Comparison of ENCODE assay signal across 9 cellular contexts in the genomic region with DNA sequence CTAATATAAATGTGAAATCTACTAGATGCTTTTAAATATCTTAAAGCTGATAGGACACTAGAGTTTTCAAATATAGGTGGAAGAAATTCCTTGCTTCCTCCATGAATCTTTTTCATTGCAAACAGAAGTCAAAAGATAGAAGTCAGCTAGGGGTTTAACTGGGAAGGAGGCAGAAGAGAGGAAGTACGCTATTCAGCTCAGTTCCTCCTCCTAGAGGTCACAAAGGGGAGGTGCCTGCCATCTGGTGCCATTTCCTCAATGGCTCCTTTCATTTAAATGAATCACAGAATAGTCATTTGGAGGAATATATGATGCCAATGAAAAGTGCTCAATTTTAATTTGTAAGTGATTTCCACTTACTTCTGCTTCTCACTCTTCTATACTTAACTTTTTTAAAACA. TPM values are rescaled to one million over a fixed set of nuclear protein-coding genes. Genes with fewer than 3 reads are reported as not detected.
A peak's percentile ranks its signal among the peaks of the same experiment; 100 is the strongest.
DNase-seq lines count a peak whose midpoint lies in the region; ATAC-seq and TF ChIP-seq lines count a peak whose summit lies in the region.
"Had no signal": no experiment of that assay in that cellular context is flagged by ENCODE, and none has a peak within 500 bp of the region (broad histone marks: within the 10 kb centered on the region; RNA-seq: fewer than 3 reads in every experiment).

No MANE protein-coding gene starts in this region.

- no peak overlapping the region for H3K27ac ChIP-seq in ascending aorta

- ATAC-seq in GM19395 (IDR thresholded peaks at IDR 0.05; ENCODE audit: unreplicated experiment) = peak; percentile 97
- peak; percentile 89 for ATAC-seq in HG03103 (IDR thresholded peaks at IDR 0.05; ENCODE audit: low read depth, unreplicated experiment)

- no peaks in the 10 kb centered on the region for H3K9me3 Mint-ChIP-seq in activated T-helper 1 cell treated with anti-CD3 and anti-CD28 coated beads, Interleukin-12 subunit alpha, Interleukin-12 subunit beta, Interleukin-2, Interleukin-4 antibody, amounts not matched to agents 30 ng/mL and 10 ng/mL and 1 ng/mL, durations not matched to agents 14 hours and 24 hours and 36 hours

- intact Hi-C loops in ascending aorta (cut with DNase I) = no loop called here
- intact Hi-C loops in activated T-helper 1 cell treated with anti-CD3 and anti-CD28 coated beads, Interleukin-12 subunit alpha, Interleukin-12 subunit beta, Interleukin-2, Interleukin-4 antibody, amounts not matched to agents 30 ng/mL and 10 ng/mL and 1 ng/mL, durations not matched to agents 14 hours and 24 hours and 36 hours (cut with micrococcal nuclease) = loop anchor here (2.0 kb wide), 1 partner anchor 459 kb away; no protein-coding TSS in a partner anchor

- H3K4me1 Mint-ChIP-seq in activated T-helper 1 cell treated with anti-CD3 and anti-CD28 coated beads, Interleukin-12 subunit alpha, Interleukin-12 subunit beta, Interleukin-2, Interleukin-4 antibody, amounts not matched to agents 30 ng/mL and 10 ng/mL and 1 ng/mL, durations not matched to agents 14 hours and 24 hours and 36 hours (ENCODE audit: low read depth) = no peaks in the 10 kb centered on the region

- H3K27me3 ChIP-seq in GM06990 (replicated peaks; ENCODE audit: control insufficient read depth, insufficient read depth, low read length) = no peaks in the 10 kb centered on the region
- no peaks in the 10 kb centered on the region for H3K27me3 ChIP-seq in kidney epithelial cell (ENCODE audit: control insufficient read depth, insufficient read depth, low read length)
- no peaks in the 10 kb centered on the region for H3K27me3 ChIP-seq in ascending aorta

- in situ Hi-C loops in SK-MEL-5 (cut with HindIII; ENCODE audit: low pct_unique_long_range_greater_than_20kb, low sequenced_read_pairs) = no loop called here

- H3K27me3 Mint-ChIP-seq in activated T-helper 1 cell treated with anti-CD3 and anti-CD28 coated beads, Interleukin-12 subunit alpha, Interleukin-12 subunit beta, Interleukin-2, Interleukin-4 antibody, amounts not matched to agents 30 ng/mL and 10 ng/mL and 1 ng/mL, durations not matched to agents 14 hours and 24 hours and 36 hours (ENCODE audit: insufficient read depth) = peaks cover 28% of the 10 kb centered on the region

- no peak overlapping the region for H3K27ac Mint-ChIP-seq in activated T-helper 1 cell treated with anti-CD3 and anti-CD28 coated beads, Interleukin-12 subunit alpha, Interleukin-12 subunit beta, Interleukin-2, Interleukin-4 antibody, amounts not matched to agents 30 ng/mL and 10 ng/mL and 1 ng/mL, durations not matched to agents 14 hours and 24 hours and 36 hours

- H3K4me3 ChIP-seq in GM06990 (replicated peaks; ENCODE audit: low read depth, low read length) (no peak overlapping the region), kidney epithelial cell (ENCODE audit: low read depth, low read length) (no peak overlapping the region), ascending aorta (no peak overlapping the region)

- H3K9me3 ChIP-seq in ascending aorta = no peaks in the 10 kb centered on the region

- no peaks in the 10 kb centered on the region for H3K36me3 Mint-ChIP-seq in activated T-helper 1 cell treated with anti-CD3 and anti-CD28 coated beads, Interleukin-12 subunit alpha, Interleukin-12 subunit beta, Interleukin-2, Interleukin-4 antibody, amounts not matched to agents 30 ng/mL and 10 ng/mL and 1 ng/mL, durations not matched to agents 14 hours and 24 hours and 36 hours (ENCODE audit: low read depth)

- no peaks in the 10 kb centered on the region for H3K36me3 ChIP-seq in GM06990 (ENCODE audit: control insufficient read depth, insufficient read depth, low read length)
- no peaks in the 10 kb centered on the region for H3K36me3 ChIP-seq in kidney epithelial cell (ENCODE audit: control insufficient read depth, insufficient read depth, low read length)
- no peaks in the 10 kb centered on the region for H3K36me3 ChIP-seq in ascending aorta

- no peaks in the 10 kb centered on the region for H3K4me1 ChIP-seq in ascending aorta

- H3K4me3 Mint-ChIP-seq in activated T-helper 1 cell treated with anti-CD3 and anti-CD28 coated beads, Interleukin-12 subunit alpha, Interleukin-12 subunit beta, Interleukin-2, Interleukin-4 antibody, amounts not matched to agents 30 ng/mL and 10 ng/mL and 1 ng/mL, durations not matched to agents 14 hours and 24 hours and 36 hours = no peak overlapping the region

- DNase-seq in GM06990 (ENCODE audit: extremely low read depth, insufficient read length) (peak; percentile 8), SK-MEL-5 (ENCODE audit: low read depth, low spot score) (peak; percentile 71), kidney epithelial cell (ENCODE audit: low read depth) (no peak), ascending aorta (ENCODE audit: low spot score in 2 of 2) (no peak), DMS79 (lab: John Stamatoyannopoulos, UW) (no peak)
- DNase-seq in activated T-helper 1 cell treated with anti-CD3 and anti-CD28 coated beads, Interleukin-12 subunit alpha, Interleukin-12 subunit beta, Interleukin-2, Interleukin-4 antibody, amounts not matched to agents 30 ng/mL and 10 ng/mL and 1 ng/mL, durations not matched to agents 14 hours and 24 hours and 36 hours (ENCODE audit: low spot score) = no peak

- TF ChIP-seq CTCF in GM06990 (IDR thresholded peaks at IDR 0.05; ENCODE audit: insufficient read depth, low read length, poor library complexity, severe bottlenecking) (peak; percentile 75), kidney epithelial cell (IDR thresholded peaks at IDR 0.05; ENCODE audit: insufficient read depth, low read length, poor library complexity, severe bottlenecking) (peak; percentile 31), ascending aorta (IDR thresholded peaks at IDR 0.05) (peak in 1 of 3 experiments; percentile 15)

RNA-seq across cellular contexts. Expression of gene COL25A1, which starts 8.5 kb away (rescaled TPM):
- total RNA-seq in SK-MEL-5 (2014; rRNA removed; shearing (Covaris generic)) = 7.5 and 10.4 TPM in 2 replicates
- polyA plus RNA-seq in SK-MEL-5 (2015; cell fraction: cytosol; rRNA removed) = 2.9 and 20.0 TPM in 2 replicates
- 26.3 and 30.5 TPM in 2 replicates for polyA plus RNA-seq in SK-MEL-5 (2015; cell fraction: nucleus; rRNA removed)
- total RNA-seq in kidney epithelial cell = 1.9 and 4.3 TPM in 2 replicates
- 5.6 TPM for total RNA-seq in ascending aorta
- not detected in 2 replicates for total RNA-seq in activated T-helper 1 cell treated with anti-CD3 and anti-CD28 coated beads, Interleukin-12 subunit alpha, Interleukin-12 subunit beta, Interleukin-2, Interleukin-4 antibody, amounts not matched to agents 30 ng/mL and 10 ng/mL and 1 ng/mL, durations not matched to agents 14 hours and 24 hours and 36 hours
- total RNA-seq: T-helper 1 cell treated with Interleukin-12 subunit alpha and Interleukin-12 subunit beta and Interleukin-4 antibody, amounts not matched to agents 30 ng/mL and 1 ng/mL, for 36 hours had no signal

Comparison
In these comparisons a context has a peak if more than half of its experiments do, and no peak if none do; other contexts are left out.
1. DNase-seq: peak in GM06990 (single experiment) and SK-MEL-5 (single experiment); none in kidney epithelial cell (single experiment), ascending aorta (0 of 2), activated T-helper 1 cell treated with anti-CD3 and anti-CD28 coated beads, Interleukin-12 subunit alpha, Interleukin-12 subunit beta, Interleukin-2, Interleukin-4 antibody, amounts not matched to agents 30 ng/mL and 10 ng/mL and 1 ng/mL, durations not matched to agents 14 hours and 24 hours and 36 hours (single experiment) and DMS79 (single experiment).